2 cellular contexts compared by ENCODE assay signal in genomic region chr22:44391026-44391425, GRCh38.
TF ChIP-seq lines count a peak whose summit lies in the region.

No MANE protein-coding gene starts in this region.

TF ChIP-seq in GM23338, 12 proteins besides CTCF, POLR2A, EP300 and RAD21:
- TF ChIP-seq EZH2phosphoT487 (IDR thresholded peaks at IDR 0.05; ENCODE audit: unreplicated experiment) (no peak), REST (IDR thresholded peaks at IDR 0.05; ENCODE audit: unreplicated experiment) (no peak), ZNF114 (CRISPR knock-in tag; IDR thresholded peaks at IDR 0.05) (no peak), JUNB (IDR thresholded peaks at IDR 0.05; ENCODE audit: unreplicated experiment) (no peak), ETS1 (IDR thresholded peaks at IDR 0.05) (no peak)

TF ChIP-seq in H1, 55 proteins besides CTCF, POLR2A, EP300 and RAD21:
- TF ChIP-seq POU5F1 (IDR thresholded peaks at IDR 0.05; ENCODE audit: low read depth, low read length) = no peak
- no peak for TF ChIP-seq CREB1 (IDR thresholded peaks at IDR 0.05)
- no peak for TF ChIP-seq CHD2 (IDR thresholded peaks at IDR 0.05; ENCODE audit: low read length)
- no peak for TF ChIP-seq TEAD4 (IDR thresholded peaks at IDR 0.05; ENCODE audit: low read depth, low read length)
- TF ChIP-seq EZH2 (IDR thresholded peaks at IDR 0.05; ENCODE audit: low read depth, low read length, severe bottlenecking) = no peak
- TF ChIP-seq TBP (IDR thresholded peaks at IDR 0.05; ENCODE audit: low read depth, low read length) = no peak
- TF ChIP-seq NANOG (IDR thresholded peaks at IDR 0.05; ENCODE audit: insufficient read depth, low read depth, low read length, poor library complexity, severe bottlenecking) = no peak
